18 cellular contexts compared by ENCODE assay signal in genomic region chr7:22270371-22270770, GRCh38.
DNase-seq lines count a peak whose midpoint lies in the region; ATAC-seq, FAIRE-seq and TF ChIP-seq lines count a peak whose summit lies in the region.
"Had no signal": no experiment of that assay in that cellular context is flagged by ENCODE, and none has a peak within 500 bp of the region (broad histone marks: within the 10 kb centered on the region; RNA-seq: fewer than 3 reads in every experiment).

No MANE protein-coding gene starts in this region.

- peaks cover 38% of the 10 kb centered on the region for H3K4me1 ChIP-seq in Caco-2
- peaks cover 9% of the 10 kb centered on the region for H3K4me1 ChIP-seq in RWPE2 (ENCODE audit: insufficient read depth, poor library complexity, severe bottlenecking)
- H3K4me1 ChIP-seq in foreskin keratinocyte, result peaks cover 9% of the 10 kb centered on the region
- H3K4me1 ChIP-seq in pancreas, result peaks cover 0 to 10% (median 0%) of the 10 kb centered on the region in 3 donors
- H3K4me1 ChIP-seq: A549, SJCRH30 had no signal

- no TSS peak for BruUV-seq in Caco-2 (replicated peaks; lab: Mats Ljungman, UMichigan)

- intact Hi-C loops in Caco-2 (cut with micrococcal nuclease; ENCODE audit: unreplicated experiment), result loop anchor here (2.0 kb wide), 1 partner anchor 88 kb away; no protein-coding TSS in a partner anchor
- intact Hi-C loops in pancreas (cut with DNase I), result no loop called here
- intact Hi-C loops in cardiac septum (cut with DNase I), result no loop called here
- intact Hi-C loops in activated CD4-positive, alpha-beta memory T cell treated with anti-CD3 and anti-CD28 coated beads for 36 hours (cut with micrococcal nuclease), result no loop called here

- H3K4me1 Mint-ChIP-seq in Caco-2 (ENCODE audit: low read depth, unreplicated experiment), result peaks cover 17% of the 10 kb centered on the region
- peaks cover 9% of the 10 kb centered on the region for H3K4me1 Mint-ChIP-seq in activated CD4-positive, alpha-beta memory T cell treated with anti-CD3 and anti-CD28 coated beads for 36 hours (ENCODE audit: low read depth)

- ATAC-seq in RWPE2 (ENCODE audit: low read depth) (peak; percentile 31; the same call in 1 of the 3 replicates), foreskin keratinocyte (peak; percentile 46), pancreas (peak; percentile 27 to 61 (median 38)), HG03354 (IDR thresholded peaks at IDR 0.05; ENCODE audit: poor library complexity, severe bottlenecking, unreplicated experiment) (no peak)
- ATAC-seq: A549; CD8-positive, alpha-beta T cell; PC-3 had no signal

- H3K27ac ChIP-seq in RWPE2 (ENCODE audit: poor library complexity, severe bottlenecking) (no peak overlapping the region), foreskin keratinocyte (no peak overlapping the region), pancreas (peak overlapping the region in 1 of 4 donors; percentile 37)
- H3K27ac ChIP-seq: A549; BLaER1 treated with 17β-estradiol and CSF1 and Interleukin-3, amounts not matched to agents 10 nM and 100 nM; RWPE1; SJCRH30 had no signal

- no peak overlapping the region for H3K4me3 ChIP-seq in Caco-2 (ENCODE audit: low read depth, low read length)
- H3K4me3 ChIP-seq in RWPE2 (ENCODE audit: severe bottlenecking), result no peak overlapping the region
- H3K4me3 ChIP-seq in pancreas, result no peak overlapping the region
- H3K4me3 ChIP-seq: A549; BLaER1 treated with 17β-estradiol and CSF1 and Interleukin-3, amounts not matched to agents 10 nM and 100 nM; SJCRH30 had no signal

- H3K36me3 ChIP-seq in Caco-2 (ENCODE audit: control insufficient read depth, insufficient read depth, low read length), result no peaks in the 10 kb centered on the region
- H3K36me3 ChIP-seq in RWPE2 (ENCODE audit: low read depth), result no peaks in the 10 kb centered on the region
- H3K36me3 ChIP-seq in pancreas, result no peaks in the 10 kb centered on the region
- H3K36me3 ChIP-seq: SJCRH30 had no signal

- POLR2A ChIA-PET in Caco-2 (lab: Charles Lee), result no interaction called here
- POLR2A ChIA-PET in activated CD4-positive, alpha-beta memory T cell treated with anti-CD3 and anti-CD28 coated beads for 36 hours (lab: Charles Lee), result no interaction called here

- H3K27ac Mint-ChIP-seq in Caco-2 (ENCODE audit: unreplicated experiment), result peak overlapping the region; percentile 76
- H3K27ac Mint-ChIP-seq in activated CD4-positive, alpha-beta memory T cell treated with anti-CD3 and anti-CD28 coated beads for 36 hours, result no peak overlapping the region
- H3K27ac Mint-ChIP-seq: CD8-positive, alpha-beta T cell had no signal

- CTCF ChIA-PET in Caco-2 (lab: Charles Lee), result interaction anchor here (1.1 kb wide), 1 partner anchor 40 kb away, joined by 3 read pairs; no protein-coding TSS in a partner anchor
- CTCF ChIA-PET in activated CD4-positive, alpha-beta memory T cell treated with anti-CD3 and anti-CD28 coated beads for 36 hours (lab: Charles Lee), result no interaction called here

- H3K9me3 Mint-ChIP-seq in Caco-2 (ENCODE audit: unreplicated experiment), result peaks cover 10% of the 10 kb centered on the region
- H3K9me3 Mint-ChIP-seq in activated CD4-positive, alpha-beta memory T cell treated with anti-CD3 and anti-CD28 coated beads for 36 hours, result no peaks in the 10 kb centered on the region
- H3K9me3 Mint-ChIP-seq: CD8-positive, alpha-beta T cell had no signal

- no peaks in the 10 kb centered on the region for H3K27me3 ChIP-seq in Caco-2 (replicated peaks; ENCODE audit: control insufficient read depth, insufficient read depth, low read length)
- H3K27me3 ChIP-seq in RWPE2 (ENCODE audit: insufficient read depth, poor library complexity, severe bottlenecking), result no peaks in the 10 kb centered on the region
- H3K27me3 ChIP-seq in foreskin keratinocyte, result no peaks in the 10 kb centered on the region
- H3K27me3 ChIP-seq in pancreas, result no peaks in the 10 kb centered on the region
- H3K27me3 ChIP-seq: BLaER1 treated with 17β-estradiol and CSF1 and Interleukin-3, amounts not matched to agents 10 nM and 100 nM; SJCRH30 had no signal

- H3K36me3 Mint-ChIP-seq in Caco-2 (ENCODE audit: insufficient read depth, unreplicated experiment), result no peaks in the 10 kb centered on the region
- no peaks in the 10 kb centered on the region for H3K36me3 Mint-ChIP-seq in activated CD4-positive, alpha-beta memory T cell treated with anti-CD3 and anti-CD28 coated beads for 36 hours
- H3K36me3 Mint-ChIP-seq: CD8-positive, alpha-beta T cell had no signal

- DNase-seq in Caco-2, result no peak
- DNase-seq in RWPE2 (ENCODE audit: low spot score), result no peak
- peak in 1 of 2 donors; percentile 29 for DNase-seq in foreskin keratinocyte
- no peak for DNase-seq in pancreas
- no peak for DNase-seq in cardiac septum (ENCODE audit: low spot score)
- DNase-seq in activated CD4-positive, alpha-beta memory T cell treated with anti-CD3 and anti-CD28 coated beads for 36 hours, result no peak
- DNase-seq: CD8-positive, alpha-beta T cell; GDM1; KG1; NCI-H1930; NCI-H226; NCI-H524; PC-3; SJCRH30 had no signal

- no peaks in the 10 kb centered on the region for H3K27me3 Mint-ChIP-seq in Caco-2 (ENCODE audit: insufficient read depth, unreplicated experiment)
- no peaks in the 10 kb centered on the region for H3K27me3 Mint-ChIP-seq in activated CD4-positive, alpha-beta memory T cell treated with anti-CD3 and anti-CD28 coated beads for 36 hours

- no peak for FAIRE-seq in pancreas (lab: Jason Lieb, UNC)

- H3K4me3 Mint-ChIP-seq in Caco-2 (ENCODE audit: unreplicated experiment), result no peak overlapping the region
- no peak overlapping the region for H3K4me3 Mint-ChIP-seq in activated CD4-positive, alpha-beta memory T cell treated with anti-CD3 and anti-CD28 coated beads for 36 hours
- H3K4me3 Mint-ChIP-seq: CD8-positive, alpha-beta T cell had no signal

- TF ChIP-seq CTCF in Caco-2 (IDR thresholded peaks at IDR 0.05; ENCODE audit: insufficient read depth in 1 of 2, low read depth in 1 of 2, low read length in 1 of 2, severe bottlenecking in 1 of 2, unreplicated experiment in 1 of 2) (no peak), RWPE2 (IDR thresholded peaks at IDR 0.05; ENCODE audit: poor library complexity, severe bottlenecking) (no peak), foreskin keratinocyte (conservative IDR thresholded peaks at IDR 0.05) (no peak), pancreas (IDR thresholded peaks at IDR 0.05) (no peak)

- H3K9me3 ChIP-seq in Caco-2, result 0 out of 2 replicates have a peak, but pooled peaks cover 3% of the 10 kb centered on the region
- no peaks in the 10 kb centered on the region for H3K9me3 ChIP-seq in RWPE2 (ENCODE audit: severe bottlenecking)
- no peaks in the 10 kb centered on the region for H3K9me3 ChIP-seq in pancreas
- H3K9me3 ChIP-seq: A549, SJCRH30 had no signal
